ENCODE assay signal across 23 cellular contexts in the genomic region with DNA sequence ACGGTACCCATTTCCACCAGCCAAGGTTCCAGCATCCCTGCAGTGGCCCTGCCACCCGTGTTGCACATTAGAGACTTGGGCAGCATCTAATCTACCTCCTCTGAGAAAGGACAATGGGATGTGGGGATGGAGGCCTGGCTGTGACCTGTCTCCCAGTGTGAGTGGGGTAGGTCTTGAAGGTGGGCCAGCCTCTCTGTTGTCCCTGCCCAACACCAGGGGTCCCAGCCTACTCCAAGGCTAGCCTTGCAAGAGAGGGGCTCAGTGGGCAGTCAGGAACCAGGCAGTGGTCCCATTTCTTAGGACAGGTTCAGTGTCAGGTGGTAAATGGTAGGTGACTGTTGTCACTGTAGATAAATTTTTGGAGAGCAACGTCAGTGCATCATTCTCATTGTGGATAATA.
DNase-seq lines count a peak whose midpoint lies in the region; ATAC-seq lines count a peak whose summit lies in the region.
"Had no signal": no experiment of that assay in that cellular context is flagged by ENCODE, and none has a peak within 500 bp of the region (broad histone marks: within the 10 kb centered on the region; RNA-seq: fewer than 3 reads in every experiment).

No MANE protein-coding gene starts in this region.

- peak; percentile 26 for ATAC-seq in esophagus mucosa
- ATAC-seq: A549; CD8-positive, alpha-beta T cell had no signal

- no peak for DNase-seq in occipital lobe (lab: John Stamatoyannopoulos, UW)
- DNase-seq: 8988T; ACHN; AML-193; BE2C; C1 segment of cervical spinal cord; Caco-2; Calu3; CD4-positive, alpha-beta memory T cell; CD4-positive, alpha-beta T cell; CD4-positive, CD25-positive, alpha-beta regulatory T cell; CD8-positive, alpha-beta memory T cell; CD8-positive, alpha-beta T cell; COR-L47; DMS 273 treated with DMSO at 0.1 percent for 48 hours; DMS153; DMS53; DMS79; DMS79 treated with DMSO at 0.1 percent for 48 hours; DND-41; EL had no signal
